Comparison of ENCODE assay signal across 1 cellular context in genomic region chr15:32554587-32554986, GRCh38. TPM values are rescaled to one million over a fixed set of nuclear protein-coding genes. Genes with fewer than 3 reads are reported as not detected.
"Had no signal": no experiment of that assay in that cellular context is flagged by ENCODE, and none has a peak within 500 bp of the region (broad histone marks: within the 10 kb centered on the region; RNA-seq: fewer than 3 reads in every experiment).

No MANE protein-coding gene starts in this region.

RNA-seq across cellular contexts. Expression of gene GOLGA8N, which starts 38.7 kb away (rescaled TPM):
- total RNA-seq: HT-29 had no signal
